ENCODE assay signal across 18 cellular contexts in genomic region chr1:30765610-30766434, GRCh38. TPM values are rescaled to one million over a fixed set of nuclear protein-coding genes. Genes with fewer than 3 reads are reported as not detected.
DNase-seq lines count a peak whose midpoint lies in the region; ATAC-seq and TF ChIP-seq lines count a peak whose summit lies in the region.
"Had no signal": no experiment of that assay in that cellular context is flagged by ENCODE, and none has a peak within 500 bp of the region (broad histone marks: within the 10 kb centered on the region; RNA-seq: fewer than 3 reads in every experiment).

No MANE protein-coding gene starts in this region.

- no peak overlapping the region for H4K91ac ChIP-seq in neuronal stem cell (ENCODE audit: low read depth, low read length, poor library complexity)

- no peak overlapping the region for H2BK120ac ChIP-seq in neuronal stem cell (ENCODE audit: low read depth, low read length)

- peak overlapping the region; percentile 8 for H3K23ac ChIP-seq in neuronal stem cell (ENCODE audit: low read depth, low read length, poor library complexity)

- H2AK5ac ChIP-seq in neuronal stem cell (ENCODE audit: low read depth, low read length) = peak overlapping the region; percentile 20

- no peak for ATAC-seq in left lobe of liver
- ATAC-seq: left lung had no signal

- H3K27ac Mint-ChIP-seq in activated CD4-positive, alpha-beta T cell treated with anti-CD3 and anti-CD28 coated beads, Interleukin-2, amount 10 ng/mL, durations not matched to agents 24 days and 14 days = peak overlapping the region; percentile 88
- H3K27ac Mint-ChIP-seq in mesothelial cell of epicardium = no peak overlapping the region
- H3K27ac Mint-ChIP-seq: activated naive CD4-positive, alpha-beta T cell treated with anti-CD3 and anti-CD28 coated beads, Interleukin-2, amount 10 ng/mL, durations not matched to agents 7 days and 5 days had no signal

- H3K18ac ChIP-seq in neuronal stem cell (ENCODE audit: low read length) = no peak overlapping the region

- H3K14ac ChIP-seq in neuronal stem cell (ENCODE audit: low read length) = peak overlapping the region; percentile 2

- H3K27me3 ChIP-seq in neuronal stem cell (ENCODE audit: control insufficient read depth in 3 of 3, insufficient read depth in 3 of 3, low read depth in 1 of 3, low read length in 3 of 3) = peaks cover 0 to 3% (median 0%) of the 10 kb centered on the region in 3 experiments
- H3K27me3 ChIP-seq: left lung had no signal

- no peak overlapping the region for H4K8ac ChIP-seq in neuronal stem cell (ENCODE audit: low read depth, low read length)

- no peak overlapping the region for H2BK15ac ChIP-seq in neuronal stem cell (ENCODE audit: low read length)

- WGBS in neuronal stem cell (ENCODE audit: extremely low coverage in 2 of 2, insufficient read length in 2 of 2, insufficient replicate concordance in 1 of 2), 2 donors = no CpG with 5 or more reads among the region's 14 CpGs

- H3K9me3 ChIP-seq in neuronal stem cell (replicated peaks in 1 of 2; ENCODE audit: control insufficient read depth in 2 of 2, insufficient read depth in 1 of 2, low read depth in 1 of 2, low read length in 2 of 2) = peaks cover 0 to under 1% of the 10 kb centered on the region in 2 donors
- H3K9me3 ChIP-seq: left lung had no signal

- H3K9ac ChIP-seq in neuronal stem cell (ENCODE audit: low read depth, low read length, poor library complexity) = no peak overlapping the region

- H2BK5ac ChIP-seq in neuronal stem cell (ENCODE audit: low read length) = peak overlapping the region; percentile 10

- H3K36me3 ChIP-seq in neuronal stem cell (replicated peaks in 1 of 2; ENCODE audit: control insufficient read depth in 2 of 2, insufficient read depth in 2 of 2, low read length in 2 of 2) = no peaks in the 10 kb centered on the region
- H3K36me3 ChIP-seq: left lung had no signal

- DNase-seq in activated CD4-positive, alpha-beta T cell treated with anti-CD3 and anti-CD28 coated beads, Interleukin-2, amount 10 ng/mL, durations not matched to agents 24 days and 14 days = peak; percentile 71
- no peak for DNase-seq in activated CD4-positive, alpha-beta T cell treated with anti-CD3 and anti-CD28 coated beads for 1 hour
- DNase-seq in activated T-cell treated with anti-CD3 and anti-CD28 coated beads, Interleukin-2, amount 50 U/mL, for 48 hours = peak; percentile 58 to 62
- DNase-seq in neuronal stem cell (ENCODE audit: low spot score) = no peak
- no peak for DNase-seq in mesothelial cell of epicardium (ENCODE audit: low spot score in 2 of 2, unreplicated experiment in 2 of 2)
- no peak for DNase-seq in HCEC 1CT
- no peak for DNase-seq in left lobe of liver (ENCODE audit: low spot score)
- DNase-seq: activated CD4-positive, CD25-positive, alpha-beta regulatory T cell treated with anti-CD3 and anti-CD28 coated beads, Interleukin-2, amount 50 U/mL, for 72 hours; activated naive CD4-positive, alpha-beta T cell treated with anti-CD3 and anti-CD28 coated beads, Interleukin-2, amount 10 ng/mL, durations not matched to agents 7 days and 5 days; caudate nucleus; effector CD8-positive, alpha-beta T cell; NCI-H2081 treated with DMSO at 0.1 percent for 48 hours; NCI-H69; substantia nigra had no signal

- H3K27me3 Mint-ChIP-seq in activated CD4-positive, alpha-beta T cell treated with anti-CD3 and anti-CD28 coated beads, Interleukin-2, amount 10 ng/mL, durations not matched to agents 24 days and 14 days = no peaks in the 10 kb centered on the region
- no peaks in the 10 kb centered on the region for H3K27me3 Mint-ChIP-seq in mesothelial cell of epicardium (ENCODE audit: low read depth)

- no peak overlapping the region for H2BK12ac ChIP-seq in neuronal stem cell (ENCODE audit: low read length)

- H3K4me2 ChIP-seq in neuronal stem cell (ENCODE audit: insufficient read depth, low read length, poor library complexity, severe bottlenecking) = no peak overlapping the region
- H3K4me2 ChIP-seq: smooth muscle cell had no signal

- intact Hi-C loops in activated CD4-positive, alpha-beta T cell treated with anti-CD3 and anti-CD28 coated beads, Interleukin-2, amount 10 ng/mL, durations not matched to agents 24 days and 14 days (cut with micrococcal nuclease) = loop anchor here (1.0 kb wide), 1 partner anchor 9 kb away; the partner anchor contains the start of gene LAPTM5

- TF ChIP-seq POLR2A in GM18526 (IDR thresholded peaks at IDR 0.05; ENCODE audit: extremely low read depth, insufficient read length) = peak; percentile 34

- no peaks in the 10 kb centered on the region for H3K36me3 Mint-ChIP-seq in activated CD4-positive, alpha-beta T cell treated with anti-CD3 and anti-CD28 coated beads, Interleukin-2, amount 10 ng/mL, durations not matched to agents 24 days and 14 days (ENCODE audit: low read depth)
- H3K36me3 Mint-ChIP-seq in mesothelial cell of epicardium = no peaks in the 10 kb centered on the region
- H3K36me3 Mint-ChIP-seq: activated naive CD4-positive, alpha-beta T cell treated with anti-CD3 and anti-CD28 coated beads, Interleukin-2, amount 10 ng/mL, durations not matched to agents 7 days and 5 days had no signal

- H2AFZ ChIP-seq in neuronal stem cell (ENCODE audit: low read length) = no peak overlapping the region

- H3K4me3 ChIP-seq in neuronal stem cell (ENCODE audit: low read length in 2 of 2) = no peak overlapping the region
- H3K4me3 ChIP-seq: left lung, smooth muscle cell had no signal

- no peak overlapping the region for H3K27ac ChIP-seq in neuronal stem cell (replicated peaks; ENCODE audit: low read length)
- H3K27ac ChIP-seq: left lung had no signal

- H3K9me3 Mint-ChIP-seq in activated CD4-positive, alpha-beta T cell treated with anti-CD3 and anti-CD28 coated beads, Interleukin-2, amount 10 ng/mL, durations not matched to agents 24 days and 14 days = no peaks in the 10 kb centered on the region
- H3K9me3 Mint-ChIP-seq in mesothelial cell of epicardium = no peaks in the 10 kb centered on the region
- H3K9me3 Mint-ChIP-seq: activated naive CD4-positive, alpha-beta T cell treated with anti-CD3 and anti-CD28 coated beads, Interleukin-2, amount 10 ng/mL, durations not matched to agents 7 days and 5 days had no signal

- H3K79me1 ChIP-seq in neuronal stem cell (ENCODE audit: low read depth, low read length) = no peaks in the 10 kb centered on the region

- peaks cover 60% of the 10 kb centered on the region for H3K4me1 Mint-ChIP-seq in activated CD4-positive, alpha-beta T cell treated with anti-CD3 and anti-CD28 coated beads, Interleukin-2, amount 10 ng/mL, durations not matched to agents 24 days and 14 days
- peaks cover 5% of the 10 kb centered on the region for H3K4me1 Mint-ChIP-seq in mesothelial cell of epicardium

- peaks cover 8 to 16% of the 10 kb centered on the region in 2 donors for H3K4me1 ChIP-seq in neuronal stem cell (ENCODE audit: control insufficient read depth in 2 of 2, insufficient read depth in 1 of 2, low read depth in 1 of 2, low read length in 2 of 2)

- peak overlapping the region; percentile 73 for H3K4me3 Mint-ChIP-seq in activated CD4-positive, alpha-beta T cell treated with anti-CD3 and anti-CD28 coated beads, Interleukin-2, amount 10 ng/mL, durations not matched to agents 24 days and 14 days
- no peak overlapping the region for H3K4me3 Mint-ChIP-seq in mesothelial cell of epicardium
- H3K4me3 Mint-ChIP-seq: activated naive CD4-positive, alpha-beta T cell treated with anti-CD3 and anti-CD28 coated beads, Interleukin-2, amount 10 ng/mL, durations not matched to agents 7 days and 5 days had no signal

- H3K4ac ChIP-seq in neuronal stem cell (ENCODE audit: low read length) = no peak overlapping the region

- no peak for TF ChIP-seq CTCF in mesothelial cell of epicardium (IDR thresholded peaks at IDR 0.05; ENCODE audit: unreplicated experiment)

RNA-seq across cellular contexts. Expression of gene LAPTM5, which starts 8.2 kb away (rescaled TPM):
- 178 and 179 TPM in 2 replicates for total RNA-seq in activated CD4-positive, alpha-beta T cell treated with anti-CD3 and anti-CD28 coated beads, Interleukin-2, amount 10 ng/mL, durations not matched to agents 24 days and 14 days
- polyA plus RNA-seq in neuronal stem cell (2013, experiment 1 of 2) = 0.15 TPM
- 0.10 TPM for polyA plus RNA-seq in neuronal stem cell (2013, experiment 2 of 2)
- total RNA-seq in mesothelial cell of epicardium (0.11 TPM in 1 of 3 replicates, not detected in the others), left lobe of liver (22.3 TPM)

RNA-seq across cellular contexts. Expression of gene MATN1, which starts 42.4 kb away (rescaled TPM):
- total RNA-seq in activated CD4-positive, alpha-beta T cell treated with anti-CD3 and anti-CD28 coated beads, Interleukin-2, amount 10 ng/mL, durations not matched to agents 24 days and 14 days = 0.50 and 0.54 TPM in 2 replicates
- 0.04 TPM for polyA plus RNA-seq in neuronal stem cell (2013, experiment 1 of 2)
- 0.01 TPM for polyA plus RNA-seq in neuronal stem cell (2013, experiment 2 of 2)
- total RNA-seq in mesothelial cell of epicardium (4.0 to 5.6 TPM (median 4.9 TPM) in 3 replicates), left lobe of liver (not detected)
- total RNA-seq: myocyte had no signal

Comparison
In these comparisons a context has a peak if more than half of its experiments do, and no peak if none do; other contexts are left out.
1. DNase-seq: peak in activated CD4-positive, alpha-beta T cell treated with anti-CD3 and anti-CD28 coated beads, Interleukin-2, amount 10 ng/mL, durations not matched to agents 24 days and 14 days (single experiment) and activated T-cell treated with anti-CD3 and anti-CD28 coated beads, Interleukin-2, amount 50 U/mL, for 48 hours (2 of 2); none in activated CD4-positive, alpha-beta T cell treated with anti-CD3 and anti-CD28 coated beads for 1 hour (single experiment), neuronal stem cell (single experiment), mesothelial cell of epicardium (0 of 2), HCEC 1CT (single experiment) and left lobe of liver (single experiment).
2. RNA of gene LAPTM5, which starts 8.2 kb away (total RNA-seq): 178 to 179 TPM in activated CD4-positive, alpha-beta T cell treated with anti-CD3 and anti-CD28 coated beads, Interleukin-2, amount 10 ng/mL, durations not matched to agents 24 days and 14 days and 22.3 TPM in left lobe of liver (single experiment); 0.11 TPM in mesothelial cell of epicardium; every median in the first group is over 10 times any median in the second.